In the genomic region with DNA sequence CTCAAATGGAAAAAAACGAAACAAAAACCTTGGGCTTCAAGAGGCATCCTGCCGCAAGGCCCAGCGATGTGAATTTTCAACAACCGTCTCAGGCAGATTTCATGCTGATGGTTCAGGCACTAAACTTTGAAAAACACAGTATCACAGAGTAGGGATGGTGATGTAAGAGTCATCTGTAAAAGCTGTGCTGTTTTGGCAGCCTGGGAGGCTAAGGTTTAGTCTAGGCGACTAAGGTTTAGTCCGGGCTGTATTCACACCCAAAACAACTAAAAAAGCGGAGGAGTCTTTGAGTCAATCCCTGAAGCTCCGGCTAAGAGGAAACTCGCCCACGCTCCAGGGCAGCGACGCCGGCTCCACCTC, we compare ENCODE assay signal across 8 cellular contexts.
DNase-seq lines count a peak whose midpoint lies in the region; ATAC-seq and TF ChIP-seq lines count a peak whose summit lies in the region.

No MANE protein-coding gene starts in this region.

- H3K27ac ChIP-seq in muscle layer of duodenum (ENCODE audit: low read length) = peak overlapping the region; percentile 89

- TF ChIP-seq RAD21 in Ishikawa (IDR thresholded peaks at IDR 0.05; ENCODE audit: low read depth) = no peak

- no peak for TF ChIP-seq CTCF in AG09309 (IDR thresholded peaks at IDR 0.05; ENCODE audit: control insufficient read depth, insufficient read depth, low read depth, low read length, missing control alignments)
- no peak for TF ChIP-seq CTCF in choroid plexus epithelial cell (conservative IDR thresholded peaks at IDR 0.05; ENCODE audit: low read depth, low read length)

- H3K9me3 ChIP-seq in muscle layer of duodenum (ENCODE audit: control insufficient read depth in 1 of 2, low read length in 2 of 2) = no peaks in the 10 kb centered on the region

- H3K4me3 ChIP-seq in AG09309 (ENCODE audit: control insufficient read depth, low read depth, low read length) (peak overlapping the region; percentile 93), choroid plexus epithelial cell (ENCODE audit: low read depth, low read length) (peak overlapping the region; percentile 88), muscle layer of duodenum (ENCODE audit: low read depth in 1 of 2, low read length in 2 of 2) (peak overlapping the region; percentile 91 to 98)

- TF ChIP-seq EP300 in Ishikawa (IDR thresholded peaks at IDR 0.05; ENCODE audit: borderline replicate concordance) = no peak

- H3K36me3 ChIP-seq in muscle layer of duodenum (ENCODE audit: control insufficient read depth in 1 of 2, insufficient read depth in 2 of 2, low read length in 2 of 2) = peaks cover 0 to 4% of the 10 kb centered on the region in 2 donors

- peaks cover 5 to 17% of the 10 kb centered on the region in 2 donors for H3K4me1 ChIP-seq in muscle layer of duodenum (ENCODE audit: control insufficient read depth in 1 of 2, insufficient read depth in 2 of 2, low read length in 2 of 2)

- ATAC-seq in HG03139 (IDR thresholded peaks at IDR 0.05; ENCODE audit: unreplicated experiment) = no peak
- ATAC-seq in GM21367 (IDR thresholded peaks at IDR 0.05; ENCODE audit: unreplicated experiment) = no peak

- no peaks in the 10 kb centered on the region for H3K27me3 ChIP-seq in muscle layer of duodenum (ENCODE audit: low read depth, low read length)

- DNase-seq in AG09309 (ENCODE audit: low read depth) = no peak
- DNase-seq in choroid plexus epithelial cell (ENCODE audit: low read depth) = no peak
- DNase-seq in stimulated activated CD4-positive, alpha-beta T cell treated with anti-CD3 and anti-CD28 coated beads, Interleukin-12 subunit alpha, Interleukin-12 subunit beta, amount 100 ng/mL, for 4 hours = no peak
- no peak for DNase-seq in DMS53 treated with DMSO at 0.1 percent for 48 hours (lab: John Stamatoyannopoulos, UW; ENCODE audit: unreplicated experiment)

TF ChIP-seq in Ishikawa, 13 proteins besides CTCF, POLR2A, EP300 and RAD21:
- TF ChIP-seq CREB1 (IDR thresholded peaks at IDR 0.05; ENCODE audit: low read depth) (no peak), EGR1 (IDR thresholded peaks at IDR 0.05) (peak; percentile 91)
